Comparison of ENCODE assay signal across 12 cellular contexts in genomic region chr10:72310636-72311035, GRCh38. TPM values are rescaled to one million over a fixed set of nuclear protein-coding genes. Genes with fewer than 3 reads are reported as not detected.
A peak's percentile ranks its signal among the peaks of the same experiment; 100 is the strongest.
DNase-seq lines count a peak whose midpoint lies in the region; ATAC-seq, FAIRE-seq and TF ChIP-seq lines count a peak whose summit lies in the region.
"Had no signal": no experiment of that assay in that cellular context is flagged by ENCODE, and none has a peak within 500 bp of the region (broad histone marks: within the 10 kb centered on the region; RNA-seq: fewer than 3 reads in every experiment).

No MANE protein-coding gene starts in this region.

- POLR2A ChIA-PET in activated CD4-positive, alpha-beta T cell treated with anti-CD3 and anti-CD28 coated beads for 36 hours (lab: Charles Lee) = interaction anchor here (1.4 kb wide), 1 partner anchor 11 kb away, joined by 4 read pairs; no protein-coding TSS in a partner anchor

- CTCF ChIA-PET in activated CD4-positive, alpha-beta T cell treated with anti-CD3 and anti-CD28 coated beads for 36 hours (lab: Charles Lee) = interaction anchor here (1.9 kb wide), 1 partner anchor 10 kb away, joined by 6 read pairs; no protein-coding TSS in a partner anchor

- H3K4me1 Mint-ChIP-seq in activated CD4-positive, alpha-beta T cell treated with anti-CD3 and anti-CD28 coated beads for 36 hours = peaks cover 72% of the 10 kb centered on the region
- peaks cover 25% of the 10 kb centered on the region for H3K4me1 Mint-ChIP-seq in astrocyte (ENCODE audit: low read depth, unreplicated experiment)

- H3K4me2 ChIP-seq in astrocyte (ENCODE audit: low read length) = no peak overlapping the region

- H3K9me3 Mint-ChIP-seq in activated CD4-positive, alpha-beta T cell treated with anti-CD3 and anti-CD28 coated beads for 36 hours (ENCODE audit: low read depth) = no peaks in the 10 kb centered on the region
- no peaks in the 10 kb centered on the region for H3K9me3 Mint-ChIP-seq in astrocyte (ENCODE audit: unreplicated experiment)

- H3K36me3 Mint-ChIP-seq in activated CD4-positive, alpha-beta T cell treated with anti-CD3 and anti-CD28 coated beads for 36 hours (ENCODE audit: low read depth) = no peaks in the 10 kb centered on the region
- no peaks in the 10 kb centered on the region for H3K36me3 Mint-ChIP-seq in astrocyte (ENCODE audit: low read depth, unreplicated experiment)

- no peaks in the 10 kb centered on the region for H3K9me3 ChIP-seq in astrocyte (ENCODE audit: insufficient read depth, low read depth, low read length)
- H3K9me3 ChIP-seq: SJSA1, tibial artery had no signal

- no peak for DNase-seq in activated CD4-positive, alpha-beta T cell treated with anti-CD3 and anti-CD28 coated beads for 36 hours
- no peak for DNase-seq in activated CD4-positive, alpha-beta T cell treated with anti-CD3 and anti-CD28 coated beads for 48 hours
- no peak for DNase-seq in astrocyte (ENCODE audit: low read depth)
- DNase-seq in left lobe of liver (ENCODE audit: low spot score) = no peak
- peak; percentile 34 for DNase-seq in superior temporal gyrus (ENCODE audit: extremely low spot score)
- DNase-seq in cerebellar nuclear complex (lab: John Stamatoyannopoulos, UW) = no peak
- no peak for DNase-seq in EL
- DNase-seq: erythroblast, NCI-H2081, tibial artery had no signal

- peak overlapping the region; percentile 89 for H3K27ac Mint-ChIP-seq in activated CD4-positive, alpha-beta T cell treated with anti-CD3 and anti-CD28 coated beads for 36 hours
- H3K27ac Mint-ChIP-seq in astrocyte (ENCODE audit: unreplicated experiment) = peak overlapping the region; percentile 79

- H3K4me1 ChIP-seq in astrocyte (ENCODE audit: insufficient read depth, low read length) = peaks cover 21% of the 10 kb centered on the region

- no peak overlapping the region for H2AFZ ChIP-seq in astrocyte (ENCODE audit: low read depth, low read length)

- H3K27me3 ChIP-seq in astrocyte (ENCODE audit: insufficient read depth, low read length) = no peaks in the 10 kb centered on the region
- H3K27me3 ChIP-seq: SJSA1, tibial artery had no signal

- FAIRE-seq in astrocyte (lab: Jason Lieb, UNC) = no peak

- intact Hi-C loops in activated CD4-positive, alpha-beta T cell treated with anti-CD3 and anti-CD28 coated beads for 36 hours (cut with DNase I, micrococcal nuclease) = no loop called here

- H3K36me3 ChIP-seq in astrocyte (ENCODE audit: insufficient read depth, low read length) = no peaks in the 10 kb centered on the region
- H3K36me3 ChIP-seq: SJSA1, tibial artery had no signal

- no peak for TF ChIP-seq CTCF in astrocyte (IDR thresholded peaks at IDR 0.05; ENCODE audit: insufficient read depth, low read depth, low read length)

- no peak overlapping the region for H3K4me3 Mint-ChIP-seq in activated CD4-positive, alpha-beta T cell treated with anti-CD3 and anti-CD28 coated beads for 36 hours
- H3K4me3 Mint-ChIP-seq in astrocyte (ENCODE audit: unreplicated experiment) = no peak overlapping the region

- no peaks in the 10 kb centered on the region for H3K79me2 ChIP-seq in astrocyte (ENCODE audit: insufficient read depth, low read length)

- no peak overlapping the region for H3K9ac ChIP-seq in astrocyte (ENCODE audit: low read length)

- H4K20me1 ChIP-seq in astrocyte (ENCODE audit: insufficient read depth, low read length) = no peaks in the 10 kb centered on the region

- no peaks in the 10 kb centered on the region for H3K27me3 Mint-ChIP-seq in activated CD4-positive, alpha-beta T cell treated with anti-CD3 and anti-CD28 coated beads for 36 hours
- no peaks in the 10 kb centered on the region for H3K27me3 Mint-ChIP-seq in astrocyte (ENCODE audit: low read depth, unreplicated experiment)

- H3K27ac ChIP-seq in astrocyte (ENCODE audit: low read depth, low read length) = no peak overlapping the region
- H3K27ac ChIP-seq: SJSA1 had no signal

- ATAC-seq in activated CD4-positive, alpha-beta T cell treated with anti-CD3 and anti-CD28 coated beads for 36 hours = no peak
- ATAC-seq in left lobe of liver (peak; percentile 75), GM18867 (IDR thresholded peaks at IDR 0.05; ENCODE audit: unreplicated experiment) (no peak)

- H3K4me3 ChIP-seq in astrocyte (ENCODE audit: insufficient read depth, low read depth, low read length) = no peak overlapping the region
- H3K4me3 ChIP-seq: SJSA1, tibial artery had no signal

RNA-seq across cellular contexts. Expression of gene DDIT4, which starts 36.9 kb away (rescaled TPM):
- total RNA-seq in activated CD4-positive, alpha-beta T cell treated with anti-CD3 and anti-CD28 coated beads for 36 hours = 1,000 to 10,000 TPM in 1 of 2 experiments, 100 to 1,000 TPM in 1; 750 to 1,039 TPM
- total RNA-seq in astrocyte (244 and 313 TPM in 2 replicates), left lobe of liver (162 TPM)

RNA-seq across cellular contexts. Expression of gene DNAJB12, which starts 44.1 kb away (rescaled TPM):
- 10 to 100 TPM; 19.7 to 21.9 TPM for total RNA-seq in activated CD4-positive, alpha-beta T cell treated with anti-CD3 and anti-CD28 coated beads for 36 hours
- total RNA-seq in astrocyte = 24.3 and 24.8 TPM in 2 replicates
- total RNA-seq in left lobe of liver = 20.4 TPM
